In genomic region chr6:108364470-108364869, GRCh38 we compare ENCODE assay signal across 14 cellular contexts.
"Had no signal": no experiment of that assay in that cellular context is flagged by ENCODE, and none has a peak within 500 bp of the region (broad histone marks: within the 10 kb centered on the region; RNA-seq: fewer than 3 reads in every experiment).

No MANE protein-coding gene starts in this region.

- H3K36me3 ChIP-seq: left ventricle myocardium inferior, thoracic aorta had no signal

- H3K9me3 Mint-ChIP-seq: activated CD4-positive, alpha-beta memory T cell treated with anti-CD3 and anti-CD28 coated beads for 36 hours; activated naive CD8-positive, alpha-beta T cell treated with anti-CD3 and anti-CD28 coated beads, Interleukin-2, amount 10 ng/mL, durations not matched to agents 7 days and 5 days; nephron progenitor cell had no signal

- ATAC-seq: heart left ventricle had no signal

- H3K36me3 Mint-ChIP-seq: activated CD4-positive, alpha-beta memory T cell treated with anti-CD3 and anti-CD28 coated beads for 36 hours had no signal

- DNase-seq: activated CD4-positive, alpha-beta memory T cell treated with anti-CD3 and anti-CD28 coated beads for 36 hours; activated gamma-delta T cell treated with Interleukin-2 at 50 U/mL for 16 hours; activated naive CD8-positive, alpha-beta T cell treated with anti-CD3 and anti-CD28 coated beads, Interleukin-2, amount 10 ng/mL, durations not matched to agents 7 days and 5 days; activated T-cell treated with anti-CD3 and anti-CD28 coated beads, Interleukin-2, amount 50 U/mL, for 48 hours; anterior cingulate cortex; foreskin keratinocyte; heart left ventricle; islet precursor cell; left ventricle myocardium inferior; mesendoderm; nephron progenitor cell; stomach had no signal

- H3K4me3 Mint-ChIP-seq: activated CD4-positive, alpha-beta memory T cell treated with anti-CD3 and anti-CD28 coated beads for 36 hours; activated naive CD8-positive, alpha-beta T cell treated with anti-CD3 and anti-CD28 coated beads, Interleukin-2, amount 10 ng/mL, durations not matched to agents 7 days and 5 days; nephron progenitor cell had no signal

- H3K4me1 ChIP-seq: stomach had no signal

- H3K4me3 ChIP-seq: heart left ventricle, left ventricle myocardium inferior, skin epidermis, stomach, thoracic aorta had no signal

- H3K9me3 ChIP-seq: heart left ventricle, left ventricle myocardium inferior, stomach, thoracic aorta had no signal

- H3K27ac Mint-ChIP-seq: activated CD4-positive, alpha-beta memory T cell treated with anti-CD3 and anti-CD28 coated beads for 36 hours; activated naive CD8-positive, alpha-beta T cell treated with anti-CD3 and anti-CD28 coated beads, Interleukin-2, amount 10 ng/mL, durations not matched to agents 7 days and 5 days had no signal

- H3K27me3 Mint-ChIP-seq: activated CD4-positive, alpha-beta memory T cell treated with anti-CD3 and anti-CD28 coated beads for 36 hours; activated naive CD8-positive, alpha-beta T cell treated with anti-CD3 and anti-CD28 coated beads, Interleukin-2, amount 10 ng/mL, durations not matched to agents 7 days and 5 days had no signal

- H3K27me3 ChIP-seq: foreskin keratinocyte, heart left ventricle, stomach had no signal

- H3K27ac ChIP-seq: foreskin keratinocyte, heart left ventricle, left ventricle myocardium inferior, stomach, thoracic aorta had no signal
